In genomic region chr11:87019582-87020271, GRCh38 we compare ENCODE assay signal across 21 cellular contexts. TPM values are rescaled to one million over a fixed set of nuclear protein-coding genes. Genes with fewer than 3 reads are reported as not detected.
A peak's percentile ranks its signal among the peaks of the same experiment; 100 is the strongest.
DNase-seq lines count a peak whose midpoint lies in the region; ATAC-seq, FAIRE-seq and TF ChIP-seq lines count a peak whose summit lies in the region.
"Had no signal": no experiment of that assay in that cellular context is flagged by ENCODE, and none has a peak within 500 bp of the region (broad histone marks: within the 10 kb centered on the region; RNA-seq: fewer than 3 reads in every experiment).

No MANE protein-coding gene starts in this region.

- H2AK5ac ChIP-seq in IMR-90 (ENCODE audit: low read depth, low read length) = peak overlapping the region; percentile 63

- peak; percentile 94 for ATAC-seq in IMR-90 (ENCODE audit: low read depth)
- ATAC-seq in HG03108 (IDR thresholded peaks at IDR 0.05; ENCODE audit: unreplicated experiment) = no peak

- BruUV-seq in IMR-90 (replicated peaks; lab: Mats Ljungman, UMichigan) = no TSS peak

- TF ChIP-seq CTCF in AG04450 (IDR thresholded peaks at IDR 0.05; ENCODE audit: low read depth, low read length) (no peak), IMR-90 (conservative IDR thresholded peaks at IDR 0.05; ENCODE audit: low read depth, low read length) (no peak), endodermal cell (conservative IDR thresholded peaks at IDR 0.05) (no peak)

- H3K36me3 ChIP-seq in IMR-90 (ENCODE audit: control insufficient read depth, insufficient read depth, low read length) = no peaks in the 10 kb centered on the region
- no peaks in the 10 kb centered on the region for H3K36me3 ChIP-seq in endodermal cell (ENCODE audit: control insufficient read depth, insufficient read depth, low read length)
- H3K36me3 ChIP-seq in mesodermal cell (ENCODE audit: control insufficient read depth, insufficient read depth, low read length) = no peaks in the 10 kb centered on the region
- H3K36me3 ChIP-seq: ascending aorta, WERI-Rb-1 had no signal

- peak overlapping the region; percentile 62 for H3K27ac Mint-ChIP-seq in endodermal cell
- H3K27ac Mint-ChIP-seq: activated CD4-positive, alpha-beta memory T cell treated with anti-CD3 and anti-CD28 coated beads, Interleukin-2, amount 10 ng/mL, durations not matched to agents 7 days and 5 days; activated T-cell treated with anti-CD3 and anti-CD28 coated beads, Interleukin-2, amount 50 U/mL, for 24 hours had no signal

- peak overlapping the region; percentile 74 for H4K91ac ChIP-seq in IMR-90 (ENCODE audit: insufficient read depth, low read depth, low read length)

- peaks cover 18% of the 10 kb centered on the region for H3K9me3 Mint-ChIP-seq in endodermal cell
- H3K9me3 Mint-ChIP-seq: activated CD4-positive, alpha-beta memory T cell treated with anti-CD3 and anti-CD28 coated beads, Interleukin-2, amount 10 ng/mL, durations not matched to agents 7 days and 5 days; activated T-cell treated with anti-CD3 and anti-CD28 coated beads, Interleukin-2, amount 50 U/mL, for 24 hours had no signal

- peaks cover 7% of the 10 kb centered on the region for H3K4me1 ChIP-seq in IMR-90 (ENCODE audit: control insufficient read depth, insufficient read depth, low read length)
- H3K4me1 ChIP-seq in endodermal cell (ENCODE audit: control insufficient read depth, insufficient read depth, low read length) = peaks cover 19% of the 10 kb centered on the region
- H3K4me1 ChIP-seq in mesodermal cell (ENCODE audit: control insufficient read depth, insufficient read depth, low read length, poor library complexity, severe bottlenecking) = peaks cover 17% of the 10 kb centered on the region
- H3K4me1 ChIP-seq: ascending aorta had no signal

- no peak for TF ChIP-seq RAD21 in IMR-90 (IDR thresholded peaks at IDR 0.05; ENCODE audit: low read length)

- H3K27ac ChIP-seq in AG04450 (ENCODE audit: low read depth, low read length) (peak overlapping the region; percentile 65), IMR-90 (ENCODE audit: insufficient read depth, low read length) (peak overlapping the region; percentile 19), endodermal cell (ENCODE audit: low read depth, low read length) (no peak overlapping the region), mesodermal cell (ENCODE audit: low read depth, low read length, severe bottlenecking) (peak overlapping the region; percentile 65)
- H3K27ac ChIP-seq: ascending aorta, WERI-Rb-1 had no signal

- TF ChIP-seq POLR2A in IMR-90 (IDR thresholded peaks at IDR 0.05; ENCODE audit: low read depth, low read length) (no peak), GM12891 (IDR thresholded peaks at IDR 0.05; ENCODE audit: low read depth, low read length) (no peak)

- peak overlapping the region; percentile 74 for H3K4ac ChIP-seq in IMR-90 (ENCODE audit: low read depth, low read length)

- peak overlapping the region; percentile 3 for H2BK5ac ChIP-seq in IMR-90 (ENCODE audit: low read depth, low read length, poor library complexity, severe bottlenecking)

- H2AK9ac ChIP-seq in IMR-90 (replicated peaks; ENCODE audit: low read depth, low read length, poor library complexity) = no peak overlapping the region

- H3K56ac ChIP-seq in IMR-90 (ENCODE audit: extremely low read depth, insufficient read depth, low read length) = peak overlapping the region; percentile 26; the same call in 1 of the 2 replicates

- H3K27me3 ChIP-seq in AG04450 (ENCODE audit: control insufficient read depth, insufficient read depth, low read length) = no peaks in the 10 kb centered on the region
- no peaks in the 10 kb centered on the region; the same call in 1 of the 2 replicates for H3K27me3 ChIP-seq in IMR-90 (ENCODE audit: control insufficient read depth, insufficient read depth, low read length)
- no peaks in the 10 kb centered on the region for H3K27me3 ChIP-seq in endodermal cell (ENCODE audit: control insufficient read depth, insufficient read depth, low read length, poor library complexity, severe bottlenecking)
- H3K27me3 ChIP-seq: ascending aorta had no signal

- intact Hi-C loops in IMR-90 (cut with micrococcal nuclease) = no loop called here

- FAIRE-seq in GM12891 (lab: Jason Lieb, UNC) = no peak
- FAIRE-seq: colon, endometrium, GM12892, kidney had no signal

- peak overlapping the region; percentile 85 for H2BK120ac ChIP-seq in IMR-90 (ENCODE audit: low read depth, low read length)

- WGBS in IMR-90 (ENCODE audit: extremely low coverage in 2 of 2, insufficient read length in 1 of 2), 2 experiments = no CpG with 5 or more reads among the region's 1 CpG
- 86% methylated on average over 1 of the region's 1 CpG; no CpG with 5 or more reads in 1 of the 2 experiments for WGBS in endodermal cell (ENCODE audit: insufficient coverage in 1 of 2, insufficient read length in 1 of 2), 2 experiments
- WGBS in mesodermal cell (ENCODE audit: insufficient coverage in 2 of 2), 2 experiments = no CpG with 5 or more reads among the region's 1 CpG

- dilution Hi-C loops in IMR-90 (cut with HindIII; ENCODE audit: low sequenced_read_pairs, unreplicated experiment) = no loop called here

- H3K4me3 Mint-ChIP-seq in endodermal cell = no peak overlapping the region
- H3K4me3 Mint-ChIP-seq: activated CD4-positive, alpha-beta memory T cell treated with anti-CD3 and anti-CD28 coated beads, Interleukin-2, amount 10 ng/mL, durations not matched to agents 7 days and 5 days; activated T-cell treated with anti-CD3 and anti-CD28 coated beads, Interleukin-2, amount 50 U/mL, for 24 hours had no signal

- CTCF ChIA-PET in AG04450 (lab: Charles Lee) (interaction anchor here (0.6 to 2.6 kb wide), 3 partner anchors 64 to 269 kb away, joined by 3 to 8 read pairs (median 3); no protein-coding TSS in a partner anchor), IMR-90 (lab: Yijun Ruan, JAX) (interaction anchor here (0.7 kb wide), 1 partner anchor 78 kb away, joined by 3 read pairs; no protein-coding TSS in a partner anchor)

- H3K4me3 ChIP-seq in AG04450 (ENCODE audit: low read depth, low read length) = no peak overlapping the region
- H3K4me3 ChIP-seq in IMR-90 (ENCODE audit: insufficient read depth, low read depth, low read length) = no peak overlapping the region
- H3K4me3 ChIP-seq in endodermal cell (ENCODE audit: low read length) = peak overlapping the region; percentile 47
- H3K4me3 ChIP-seq in mesodermal cell (ENCODE audit: extremely low read depth, insufficient read depth, low read length, poor library complexity, severe bottlenecking) = no peak overlapping the region
- H3K4me3 ChIP-seq: ascending aorta had no signal

- no peaks in the 10 kb centered on the region for H4K20me1 ChIP-seq in IMR-90 (ENCODE audit: insufficient read depth, low read length)

- H3K4me2 ChIP-seq in IMR-90 (ENCODE audit: low read depth, low read length) = peak overlapping the region; percentile 24; the same call in 1 of the 2 replicates

- H3K36me3 Mint-ChIP-seq in endodermal cell (ENCODE audit: low read depth) = peaks cover 6% of the 10 kb centered on the region

- in situ Hi-C loops in IMR-90 (cut with MboI; ENCODE audit: low sequenced_read_pairs) = no loop called here

- DNase-seq in AG04450 (ENCODE audit: low read depth, low spot score) (no peak), IMR-90 (peak; percentile 45), endodermal cell (no peak), HUDEP-2 (lab: John Stamatoyannopoulos, UW; ENCODE audit: unreplicated experiment in 76 of 76) (no peak), GM12891 (ENCODE audit: insufficient read length, low spot score) (no peak), NCI-H526 (lab: John Stamatoyannopoulos, UW) (no peak)
- DNase-seq: activated CD4-positive, alpha-beta memory T cell treated with anti-CD3 and anti-CD28 coated beads, Interleukin-2, amount 10 ng/mL, durations not matched to agents 7 days and 5 days; activated naive CD4-positive, alpha-beta T cell treated with anti-CD3 and anti-CD28 coated beads, Interleukin-2, amount 50 U/mL, for 16 hours; activated T-cell treated with anti-CD3 and anti-CD28 coated beads, Interleukin-2, amount 50 U/mL, for 24 hours; KBM-7; kidney; NCI-H1092; NCI-H524 treated with DMSO at 0.1 percent for 48 hours; SHP77; WERI-Rb-1 had no signal

- POLR2A ChIA-PET in AG04450 (lab: Yijun Ruan, JAX) = interaction anchor here (0.7 kb wide), 1 partner anchor 18 kb away, joined by 4 read pairs; the partner anchor contains the start of gene TMEM135
- POLR2A ChIA-PET in IMR-90 (lab: Charles Lee; ENCODE audit: unreplicated experiment) = no interaction called here

- peaks cover 41% of the 10 kb centered on the region for H3K4me1 Mint-ChIP-seq in endodermal cell

- H4K5ac ChIP-seq in IMR-90 (ENCODE audit: low read depth, low read length) = peak overlapping the region; percentile 49

- peak overlapping the region; percentile 68 for H2BK20ac ChIP-seq in IMR-90 (ENCODE audit: low read depth, low read length)

- H3K9me3 ChIP-seq in AG04450 (ENCODE audit: control insufficient read depth, insufficient read depth, low read length) (no peaks in the 10 kb centered on the region), IMR-90 (ENCODE audit: control insufficient read depth, insufficient read depth, low read length) (no peaks in the 10 kb centered on the region), endodermal cell (ENCODE audit: control insufficient read depth, low read length) (peaks cover 17% of the 10 kb centered on the region), mesodermal cell (ENCODE audit: control insufficient read depth, low read length) (no peaks in the 10 kb centered on the region)
- H3K9me3 ChIP-seq: ascending aorta had no signal

- H3K18ac ChIP-seq in IMR-90 (ENCODE audit: low read depth, low read length) = peak overlapping the region; percentile 69

- H3K23ac ChIP-seq in IMR-90 (ENCODE audit: low read depth, low read length) = peak overlapping the region; percentile 48; the same call in 1 of the 2 replicates

- H3K9ac ChIP-seq in IMR-90 (ENCODE audit: low read depth, low read length) = peak overlapping the region; percentile 46; the same call in 1 of the 2 replicates
- H3K9ac ChIP-seq in endodermal cell (ENCODE audit: extremely low read depth, low read length, poor library complexity, severe bottlenecking) = no peak overlapping the region

- H2AFZ ChIP-seq in IMR-90 (replicated peaks; ENCODE audit: low read length, poor library complexity) = peak overlapping the region; percentile 83

- no peaks in the 10 kb centered on the region for H3K27me3 Mint-ChIP-seq in endodermal cell (ENCODE audit: insufficient read depth)
- H3K27me3 Mint-ChIP-seq: activated CD4-positive, alpha-beta memory T cell treated with anti-CD3 and anti-CD28 coated beads, Interleukin-2, amount 10 ng/mL, durations not matched to agents 7 days and 5 days had no signal

- H3K9me1 ChIP-seq in IMR-90 (ENCODE audit: insufficient read depth, low read length) = peaks cover 9% of the 10 kb centered on the region

- H2BK15ac ChIP-seq in IMR-90 (ENCODE audit: low read depth, low read length) = peak overlapping the region; percentile 62; the same call in 1 of the 3 replicates

- H3K14ac ChIP-seq in IMR-90 (replicated peaks; ENCODE audit: low read depth, low read length) = peak overlapping the region; percentile 78

- no peaks in the 10 kb centered on the region for H3K79me1 ChIP-seq in IMR-90 (ENCODE audit: low read depth in 1 of 2, low read length in 2 of 2)

- H4K8ac ChIP-seq in IMR-90 (ENCODE audit: low read depth in 2 of 2, low read length in 2 of 2) = peak overlapping the region; percentile 86 to 92

RNA-seq across cellular contexts. Expression of gene TMEM135, which starts 18.0 kb away (rescaled TPM):
- 9.5 and 12.6 TPM in 2 replicates for polyA plus RNA-seq in AG04450 (2011; rRNA removed)
- polyA minus RNA-seq in AG04450 (2011; rRNA and poly(A)+ RNA removed) = 12.3 and 13.9 TPM in 2 replicates
- 5.9 and 6.9 TPM in 2 replicates for total RNA-seq in IMR-90 (2012; rRNA removed)
- polyA plus RNA-seq in IMR-90 (2012; rRNA removed) = 2.7 and 3.9 TPM in 2 replicates
- polyA plus RNA-seq in IMR-90 (2012; cell fraction: cytosol; rRNA removed) = 0.75 and 1.4 TPM in 2 replicates
- polyA plus RNA-seq in IMR-90 (2012; cell fraction: nucleus; rRNA removed; ENCODE audit: low replicate concordance) = 1.7 and 6.0 TPM in 2 replicates
- total RNA-seq in endodermal cell = 100 to 1,000 TPM; 111 to 113 TPM
- 44.7 TPM for polyA plus RNA-seq in endodermal cell (2013, experiment 1 of 2)
- 36.0 TPM for polyA plus RNA-seq in endodermal cell (2013, experiment 2 of 2)
- polyA plus RNA-seq in mesodermal cell (2013, experiment 1 of 2) = 49.2 TPM
- polyA plus RNA-seq in mesodermal cell (2013, experiment 2 of 2) = 58.8 TPM
- 4.1 TPM for polyA plus RNA-seq in GM12891 (2012; ENCODE audit: low read depth, missing spikeins)

Comparison
In these comparisons a context has a peak if more than half of its experiments do, and no peak if none do; other contexts are left out.
1. RNA of gene TMEM135, which starts 18.0 kb away (total RNA-seq): 111 to 113 TPM in endodermal cell; 5.9 to 6.9 TPM in IMR-90; every median in the first group is over 10 times any median in the second.